In the genomic region with DNA sequence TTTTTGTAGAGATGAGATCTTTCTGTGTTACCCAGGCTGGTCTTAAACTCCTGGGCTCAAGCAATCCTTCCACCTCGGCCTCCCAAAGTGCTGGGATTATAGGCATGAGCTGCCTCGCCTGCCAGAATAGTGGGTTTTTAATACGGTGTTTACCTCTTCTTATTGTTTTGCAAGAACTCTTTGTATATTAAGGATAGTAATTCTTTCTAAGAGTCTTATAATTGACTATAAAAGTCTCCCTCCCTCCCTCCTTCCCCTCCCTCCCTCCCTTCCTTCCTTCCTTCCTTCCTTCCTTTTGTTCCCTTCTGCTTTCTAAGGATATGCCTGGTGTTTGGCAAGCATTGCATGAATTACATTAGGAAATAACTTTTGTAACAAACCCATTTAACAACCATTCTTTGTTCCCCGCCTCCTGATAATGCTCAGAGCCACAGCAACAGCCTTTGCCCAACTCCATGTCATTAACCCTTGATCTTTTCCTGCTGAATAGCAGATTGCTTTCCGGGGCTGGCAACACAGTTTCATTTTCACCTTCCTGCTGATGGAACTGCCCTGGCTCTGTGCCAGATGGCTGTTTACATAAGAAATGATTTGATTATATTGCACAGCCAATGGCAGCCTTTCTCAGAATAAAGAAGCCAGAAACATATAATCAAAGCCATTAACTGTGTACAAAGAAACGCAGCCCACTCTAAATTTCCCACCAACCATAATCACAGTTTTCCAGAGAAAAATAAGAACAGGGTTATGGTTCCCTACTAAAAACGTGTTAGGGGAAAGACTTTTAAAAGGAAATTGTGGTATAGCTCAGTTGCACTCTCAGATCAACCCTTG, we compare ENCODE assay signal across 1 cellular context.
TF ChIP-seq lines count a peak whose summit lies in the region.

No MANE protein-coding gene starts in this region.

TF ChIP-seq in HepG2, 621 proteins besides CTCF, POLR2A, EP300 and RAD21 (continued from another document and continues in another):
- TF ChIP-seq REST (IDR thresholded peaks at IDR 0.05; ENCODE audit: borderline replicate concordance in 1 of 2, low read depth in 1 of 2, low read length in 2 of 2): peak in 1 of 2 experiments; percentile 67; a peak in 2 of 4 replicates
- TF ChIP-seq PITX1 (CRISPR knock-in tag; IDR thresholded peaks at IDR 0.05): peak; percentile 90
- peak; percentile 60 for TF ChIP-seq RFX5 (IDR thresholded peaks at IDR 0.05; ENCODE audit: low read depth, low read length)
- 0 out of 2 replicates have a peak, but pooled peaks have one; percentile 50 for TF ChIP-seq ZNF317 (CRISPR knock-in tag; IDR thresholded peaks at IDR 0.05)
- peak; percentile 63; the same call in 1 of the 2 replicates for TF ChIP-seq JUND (CRISPR knock-in tag; IDR thresholded peaks at IDR 0.05)
- TF ChIP-seq PTBP1 (IDR thresholded peaks at IDR 0.05; ENCODE audit: low read depth, low read length, poor library complexity, severe bottlenecking): no peak
- TF ChIP-seq RFX3 (CRISPR knock-in tag; IDR thresholded peaks at IDR 0.05): peak; percentile 31; the same call in 1 of the 2 replicates
- peak; percentile 88 for TF ChIP-seq CREM (IDR thresholded peaks at IDR 0.05)
- no peak for TF ChIP-seq CREM (CRISPR knock-in tag; IDR thresholded peaks at IDR 0.05)
- TF ChIP-seq ZNF580 (CRISPR knock-in tag; IDR thresholded peaks at IDR 0.05; ENCODE audit: borderline replicate concordance, low read depth): peak; percentile 82; the same call in 1 of the 2 replicates
- TF ChIP-seq XBP1 (CRISPR knock-in tag; IDR thresholded peaks at IDR 0.05): 0 out of 2 replicates have a peak, but pooled peaks have one; percentile 40
- peak; percentile 93 for TF ChIP-seq HNF4A (CRISPR knock-in tag; IDR thresholded peaks at IDR 0.05)
- TF ChIP-seq, protein P1, sequence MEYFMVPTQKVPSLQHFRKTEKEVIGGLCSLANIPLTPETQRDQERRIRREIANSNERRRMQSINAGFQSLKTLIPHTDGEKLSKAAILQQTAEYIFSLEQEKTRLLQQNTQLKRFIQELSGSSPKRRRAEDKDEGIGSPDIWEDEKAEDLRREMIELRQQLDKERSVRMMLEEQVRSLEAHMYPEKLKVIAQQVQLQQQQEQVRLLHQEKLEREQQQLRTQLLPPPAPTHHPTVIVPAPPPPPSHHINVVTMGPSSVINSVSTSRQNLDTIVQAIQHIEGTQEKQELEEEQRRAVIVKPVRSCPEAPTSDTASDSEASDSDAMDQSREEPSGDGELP (IDR thresholded peaks at IDR 0.05; ENCODE audit: borderline replicate concordance, low read depth): peak; percentile 78
- TF ChIP-seq ZNF7 (CRISPR knock-in tag; IDR thresholded peaks at IDR 0.05): 0 out of 2 replicates have a peak, but pooled peaks have one; percentile 25
- peak; percentile 53 for TF ChIP-seq ZFY (CRISPR knock-in tag; IDR thresholded peaks at IDR 0.05)
- TF ChIP-seq DNMT3B (CRISPR knock-in tag; conservative IDR thresholded peaks at IDR 0.05): 0 out of 2 replicates have a peak, but pooled peaks have one; percentile 72
- no peak; the same call in 1 of the 2 replicates for TF ChIP-seq ZFP36L1 (CRISPR knock-in tag; IDR thresholded peaks at IDR 0.05)
- TF ChIP-seq CREBL2 (CRISPR knock-in tag; IDR thresholded peaks at IDR 0.05; ENCODE audit: borderline replicate concordance): no peak
- TF ChIP-seq POGZ (CRISPR knock-in tag; IDR thresholded peaks at IDR 0.05): peak; percentile 71
- TF ChIP-seq GATA4 (IDR thresholded peaks at IDR 0.05; ENCODE audit: borderline replicate concordance, low read depth): peak; percentile 57; the same call in 1 of the 2 replicates
- peak; percentile 93 for TF ChIP-seq NCOA2 (CRISPR knock-in tag; IDR thresholded peaks at IDR 0.05)
- TF ChIP-seq ZKSCAN8 (CRISPR knock-in tag; IDR thresholded peaks at IDR 0.05; ENCODE audit: borderline replicate concordance): peak; percentile 96
- TF ChIP-seq SRSF9 (IDR thresholded peaks at IDR 0.05; ENCODE audit: borderline replicate concordance, insufficient read depth, low read depth, low read length, poor library complexity, severe bottlenecking): no peak
- TF ChIP-seq KLF13 (CRISPR knock-in tag; IDR thresholded peaks at IDR 0.05): no peak
- TF ChIP-seq HMG20B (CRISPR knock-in tag; conservative IDR thresholded peaks at IDR 0.05): peak; percentile 95
- no peak for TF ChIP-seq CHD2 (IDR thresholded peaks at IDR 0.05; ENCODE audit: low read depth, low read length)
- TF ChIP-seq SP5 (CRISPR knock-in tag; IDR thresholded peaks at IDR 0.05; ENCODE audit: borderline replicate concordance, low read depth): peak; percentile 97
- peak; percentile 47 for TF ChIP-seq GABPB1 (CRISPR knock-in tag; IDR thresholded peaks at IDR 0.05)
- TF ChIP-seq E2F1 (CRISPR knock-in tag; IDR thresholded peaks at IDR 0.05): peak; percentile 53; the same call in 1 of the 2 replicates
- no peak for TF ChIP-seq ZNF451 (CRISPR knock-in tag; IDR thresholded peaks at IDR 0.05)
- TF ChIP-seq ZMYM2 (CRISPR knock-in tag; IDR thresholded peaks at IDR 0.05): no peak
- TF ChIP-seq MAFF (IDR thresholded peaks at IDR 0.05; ENCODE audit: low read depth, low read length): peak; percentile 76
- TF ChIP-seq, protein P2, sequence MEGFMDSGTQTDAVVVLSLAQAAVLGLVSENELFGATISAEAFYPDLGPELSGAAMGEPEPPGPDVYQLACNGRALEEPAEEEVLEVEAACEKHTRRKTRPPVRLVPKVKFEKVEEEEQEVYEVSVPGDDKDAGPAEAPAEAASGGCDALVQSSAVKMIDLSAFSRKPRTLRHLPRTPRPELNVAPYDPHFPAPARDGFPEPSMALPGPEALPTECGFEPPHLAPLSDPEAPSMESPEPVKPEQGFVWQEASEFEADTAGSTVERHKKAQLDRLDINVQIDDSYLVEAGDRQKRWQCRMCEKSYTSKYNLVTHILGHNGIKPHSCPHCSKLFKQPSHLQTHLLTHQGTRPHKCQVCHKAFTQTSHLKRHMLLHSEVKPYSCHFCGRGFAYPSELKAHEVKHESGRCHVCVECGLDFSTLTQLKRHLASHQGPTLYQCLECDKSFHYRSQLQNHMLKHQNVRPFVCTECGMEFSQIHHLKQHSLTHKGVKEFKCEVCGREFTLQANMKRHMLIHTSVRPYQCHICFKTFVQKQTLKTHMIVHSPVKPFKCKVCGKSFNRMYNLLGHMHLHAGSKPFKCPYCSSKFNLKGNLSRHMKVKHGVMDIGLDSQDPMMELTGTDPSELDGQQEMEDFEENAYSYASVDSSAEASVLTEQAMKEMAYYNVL (CRISPR knock-in tag; IDR thresholded peaks at IDR 0.05; ENCODE audit: borderline replicate concordance): peak; percentile 98
- TF ChIP-seq ZNF33B (CRISPR knock-in tag; IDR thresholded peaks at IDR 0.05): no peak
- TF ChIP-seq, protein P3, sequence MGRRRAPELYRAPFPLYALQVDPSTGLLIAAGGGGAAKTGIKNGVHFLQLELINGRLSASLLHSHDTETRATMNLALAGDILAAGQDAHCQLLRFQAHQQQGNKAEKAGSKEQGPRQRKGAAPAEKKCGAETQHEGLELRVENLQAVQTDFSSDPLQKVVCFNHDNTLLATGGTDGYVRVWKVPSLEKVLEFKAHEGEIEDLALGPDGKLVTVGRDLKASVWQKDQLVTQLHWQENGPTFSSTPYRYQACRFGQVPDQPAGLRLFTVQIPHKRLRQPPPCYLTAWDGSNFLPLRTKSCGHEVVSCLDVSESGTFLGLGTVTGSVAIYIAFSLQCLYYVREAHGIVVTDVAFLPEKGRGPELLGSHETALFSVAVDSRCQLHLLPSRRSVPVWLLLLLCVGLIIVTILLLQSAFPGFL (CRISPR knock-in tag; IDR thresholded peaks at IDR 0.05): no peak
- TF ChIP-seq ZMYM3 (CRISPR knock-in tag; IDR thresholded peaks at IDR 0.05): peak; percentile 96
- peak; percentile 85; the same call in 1 of the 2 replicates for TF ChIP-seq ZNF800 (CRISPR knock-in tag; IDR thresholded peaks at IDR 0.05)
- TF ChIP-seq, protein P4, sequence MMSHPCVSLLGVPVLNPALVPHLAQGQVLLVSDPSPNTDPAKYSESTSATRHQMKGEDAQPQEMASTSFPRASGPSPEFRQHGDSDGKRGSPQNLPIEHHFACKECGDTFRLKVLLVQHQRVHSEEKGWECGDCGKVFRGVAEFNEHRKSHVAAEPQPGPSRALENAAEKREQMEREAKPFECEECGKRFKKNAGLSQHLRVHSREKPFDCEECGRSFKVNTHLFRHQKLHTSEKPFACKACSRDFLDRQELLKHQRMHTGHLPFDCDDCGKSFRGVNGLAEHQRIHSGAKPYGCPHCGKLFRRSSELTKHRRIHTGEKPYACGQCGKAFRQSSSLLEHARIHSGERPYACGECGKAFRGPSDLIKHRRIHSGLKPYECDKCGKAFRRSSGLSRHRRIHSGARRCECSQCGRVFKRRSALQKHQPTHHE (CRISPR knock-in tag; IDR thresholded peaks at IDR 0.05; ENCODE audit: borderline replicate concordance): peak; percentile 68; the same call in 1 of the 2 replicates
- no peak; the same call in 1 of the 2 replicates for TF ChIP-seq TSC22D2 (CRISPR knock-in tag; IDR thresholded peaks at IDR 0.05; ENCODE audit: borderline replicate concordance)
- TF ChIP-seq, protein P5, sequence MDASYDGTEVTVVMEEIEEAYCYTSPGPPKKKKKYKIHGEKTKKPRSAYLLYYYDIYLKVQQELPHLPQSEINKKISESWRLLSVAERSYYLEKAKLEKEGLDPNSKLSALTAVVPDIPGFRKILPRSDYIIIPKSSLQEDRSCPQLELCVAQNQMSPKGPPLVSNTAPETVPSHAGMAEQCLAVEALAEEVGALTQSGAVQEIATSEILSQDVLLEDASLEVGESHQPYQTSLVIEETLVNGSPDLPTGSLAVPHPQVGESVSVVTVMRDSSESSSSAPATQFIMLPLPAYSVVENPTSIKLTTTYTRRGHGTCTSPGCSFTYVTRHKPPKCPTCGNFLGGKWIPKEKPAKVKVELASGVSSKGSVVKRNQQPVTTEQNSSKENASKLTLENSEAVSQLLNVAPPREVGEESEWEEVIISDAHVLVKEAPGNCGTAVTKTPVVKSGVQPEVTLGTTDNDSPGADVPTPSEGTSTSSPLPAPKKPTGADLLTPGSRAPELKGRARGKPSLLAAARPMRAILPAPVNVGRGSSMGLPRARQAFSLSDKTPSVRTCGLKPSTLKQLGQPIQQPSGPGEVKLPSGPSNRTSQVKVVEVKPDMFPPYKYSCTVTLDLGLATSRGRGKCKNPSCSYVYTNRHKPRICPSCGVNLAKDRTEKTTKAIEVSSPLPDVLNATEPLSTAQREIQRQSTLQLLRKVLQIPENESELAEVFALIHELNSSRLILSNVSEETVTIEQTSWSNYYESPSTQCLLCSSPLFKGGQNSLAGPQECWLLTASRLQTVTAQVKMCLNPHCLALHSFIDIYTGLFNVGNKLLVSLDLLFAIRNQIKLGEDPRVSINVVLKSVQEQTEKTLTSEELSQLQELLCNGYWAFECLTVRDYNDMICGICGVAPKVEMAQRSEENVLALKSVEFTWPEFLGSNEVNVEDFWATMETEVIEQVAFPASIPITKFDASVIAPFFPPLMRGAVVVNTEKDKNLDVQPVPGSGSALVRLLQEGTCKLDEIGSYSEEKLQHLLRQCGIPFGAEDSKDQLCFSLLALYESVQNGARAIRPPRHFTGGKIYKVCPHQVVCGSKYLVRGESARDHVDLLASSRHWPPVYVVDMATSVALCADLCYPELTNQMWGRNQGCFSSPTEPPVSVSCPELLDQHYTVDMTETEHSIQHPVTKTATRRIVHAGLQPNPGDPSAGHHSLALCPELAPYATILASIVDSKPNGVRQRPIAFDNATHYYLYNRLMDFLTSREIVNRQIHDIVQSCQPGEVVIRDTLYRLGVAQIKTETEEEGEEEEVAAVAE (CRISPR knock-in tag; IDR thresholded peaks at IDR 0.05; ENCODE audit: borderline replicate concordance): peak; percentile 81; the same call in 1 of the 2 replicates
- peak; percentile 69; the same call in 1 of the 2 replicates for TF ChIP-seq ISX (CRISPR knock-in tag; conservative IDR thresholded peaks at IDR 0.05)
